In genomic region chr7:97732567-97733275, GRCh38 we compare ENCODE assay signal across 10 cellular contexts. TPM values are rescaled to one million over a fixed set of nuclear protein-coding genes. Genes with fewer than 3 reads are reported as not detected.
DNase-seq lines count a peak whose midpoint lies in the region; ATAC-seq, FAIRE-seq and TF ChIP-seq lines count a peak whose summit lies in the region.
"Had no signal": no experiment of that assay in that cellular context is flagged by ENCODE, and none has a peak within 500 bp of the region (broad histone marks: within the 10 kb centered on the region; RNA-seq: fewer than 3 reads in every experiment).

No MANE protein-coding gene starts in this region.

- peak; percentile 49 for ATAC-seq in mucosa of descending colon
- ATAC-seq in HG03378 (IDR thresholded peaks at IDR 0.05; ENCODE audit: unreplicated experiment) = no peak

- TF ChIP-seq EP300 in suprapubic skin (IDR thresholded peaks at IDR 0.05) = no peak

- peak overlapping the region; percentile 24 for H3K4me3 ChIP-seq in colonic mucosa
- H3K4me3 ChIP-seq in mucosa of descending colon = no peak overlapping the region
- H3K4me3 ChIP-seq in suprapubic skin = peak overlapping the region; percentile 13

- TF ChIP-seq POLR2A in suprapubic skin (IDR thresholded peaks at IDR 0.05) = no peak

- intact Hi-C loops in colonic mucosa (cut with DNase I) = no loop called here
- intact Hi-C loops in mucosa of descending colon (cut with DNase I, micrococcal nuclease) = no loop called here

- H3K4me1 Mint-ChIP-seq in activated naive CD4-positive, alpha-beta T cell treated with anti-CD3 and anti-CD28 coated beads, Interleukin-2, amount 50 U/mL, for 24 hours = peaks cover 18% of the 10 kb centered on the region

- no peaks in the 10 kb centered on the region for H3K36me3 ChIP-seq in colonic mucosa
- H3K36me3 ChIP-seq in mucosa of descending colon (ENCODE audit: low read depth) = no peaks in the 10 kb centered on the region
- no peaks in the 10 kb centered on the region for H3K36me3 ChIP-seq in suprapubic skin

- TF ChIP-seq CTCF in colonic mucosa (IDR thresholded peaks at IDR 0.05) (no peak), mucosa of descending colon (IDR thresholded peaks at IDR 0.05) (no peak), suprapubic skin (IDR thresholded peaks at IDR 0.05) (no peak), D721Med (IDR thresholded peaks at IDR 0.05; ENCODE audit: insufficient read depth, missing control alignments) (no peak)

- no peaks in the 10 kb centered on the region for H3K9me3 ChIP-seq in colonic mucosa
- H3K9me3 ChIP-seq in mucosa of descending colon = no peaks in the 10 kb centered on the region
- H3K9me3 ChIP-seq in suprapubic skin = no peaks in the 10 kb centered on the region

- DNase-seq in activated naive CD4-positive, alpha-beta T cell treated with anti-CD3 and anti-CD28 coated beads, Interleukin-2, amount 50 U/mL, for 16 hours = no peak
- DNase-seq in colonic mucosa = no peak
- peak in 1 of 3 donors; percentile 11 for DNase-seq in mucosa of descending colon
- DNase-seq in suprapubic skin (ENCODE audit: low spot score in 2 of 2) = no peak
- no peak for DNase-seq in D721Med (ENCODE audit: insufficient read length, low spot score)
- DNase-seq in OCI-M2 (lab: John Stamatoyannopoulos, UW; ENCODE audit: unreplicated experiment) = no peak
- DNase-seq: T1000 had no signal

- H3K27ac ChIP-seq in colonic mucosa (no peak overlapping the region), suprapubic skin (no peak overlapping the region)

- FAIRE-seq in D721Med (lab: Jason Lieb, UNC) = no peak

- WGBS in suprapubic skin = 6% methylated on average over 25 of the region's 42 CpGs

- H3K36me3 Mint-ChIP-seq in activated naive CD4-positive, alpha-beta T cell treated with anti-CD3 and anti-CD28 coated beads, Interleukin-2, amount 50 U/mL, for 24 hours = no peaks in the 10 kb centered on the region

- H3K4me1 ChIP-seq in colonic mucosa = peaks cover 5% of the 10 kb centered on the region
- H3K4me1 ChIP-seq in mucosa of descending colon (ENCODE audit: low read depth) = peaks cover 12% of the 10 kb centered on the region
- peaks cover 24% of the 10 kb centered on the region for H3K4me1 ChIP-seq in suprapubic skin

- H3K27me3 Mint-ChIP-seq in activated naive CD4-positive, alpha-beta T cell treated with anti-CD3 and anti-CD28 coated beads, Interleukin-2, amount 50 U/mL, for 24 hours = peaks cover 47% of the 10 kb centered on the region

- H3K9me3 Mint-ChIP-seq in activated naive CD4-positive, alpha-beta T cell treated with anti-CD3 and anti-CD28 coated beads, Interleukin-2, amount 50 U/mL, for 24 hours = no peaks in the 10 kb centered on the region

- H3K27me3 ChIP-seq in colonic mucosa (peaks cover 40% of the 10 kb centered on the region), suprapubic skin (peaks cover 63% of the 10 kb centered on the region)

- peak overlapping the region; percentile 36 for H3K4me3 Mint-ChIP-seq in activated naive CD4-positive, alpha-beta T cell treated with anti-CD3 and anti-CD28 coated beads, Interleukin-2, amount 50 U/mL, for 24 hours

- no peak overlapping the region for H3K27ac Mint-ChIP-seq in activated naive CD4-positive, alpha-beta T cell treated with anti-CD3 and anti-CD28 coated beads, Interleukin-2, amount 50 U/mL, for 24 hours

- H3K9ac ChIP-seq in colonic mucosa (ENCODE audit: low read depth in 2 of 2, low read length in 2 of 2) = no peak overlapping the region

RNA-seq across cellular contexts. Expression of gene TAC1, which starts 0.8 kb away (rescaled TPM):
- total RNA-seq in colonic mucosa (1 to 10 TPM in 1 of 2 donors, not detected in 1; 2.2 TPM), mucosa of descending colon (10 to 100 TPM in 1 of 3 donors, 1 to 10 TPM in 2; 1.3 to 10.4 (median 1.9) TPM), suprapubic skin (10 to 100 TPM in 1 of 4 donors, 1 to 10 TPM in 2, not detected in 1; 1.1 to 12.2 (median 1.7) TPM)
- total RNA-seq: dermis microvascular lymphatic vessel endothelial cell had no signal
